Comparison of ENCODE assay signal across 8 cellular contexts in the genomic region with DNA sequence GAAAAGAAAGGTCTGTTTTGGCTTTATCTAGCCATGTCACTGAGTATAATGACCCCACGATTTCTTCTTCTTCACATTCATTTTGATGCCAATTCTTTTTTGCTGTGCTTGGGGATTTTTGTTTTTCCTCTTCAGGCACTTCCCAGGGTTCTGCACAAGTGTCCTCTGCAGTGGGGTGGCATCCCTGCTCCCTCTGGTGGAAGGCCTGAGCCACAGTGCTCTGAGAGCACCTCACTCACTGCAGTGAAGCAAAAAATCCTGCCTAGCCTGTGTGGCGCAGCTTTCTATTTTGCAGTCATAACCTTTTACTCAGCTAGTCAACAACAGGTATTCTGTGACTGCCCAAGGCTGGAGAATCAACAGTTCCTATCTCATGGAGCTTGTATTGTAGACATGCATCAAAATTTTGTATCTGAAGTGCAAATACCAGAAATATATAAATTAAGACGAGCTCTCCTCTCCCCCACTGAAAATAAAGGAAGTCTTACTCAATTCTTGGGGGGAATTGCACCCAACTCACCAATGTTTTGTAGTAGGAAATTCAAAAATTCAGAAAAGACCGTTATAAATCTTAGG.
DNase-seq lines count a peak whose midpoint lies in the region; ATAC-seq and TF ChIP-seq lines count a peak whose summit lies in the region.

No MANE protein-coding gene starts in this region.

- H3K36me3 ChIP-seq in left ventricle myocardium inferior (no peaks in the 10 kb centered on the region), psoas muscle (ENCODE audit: insufficient read depth in 1 of 2, low read depth in 1 of 2) (no peaks in the 10 kb centered on the region)

- H3K4me3 ChIP-seq in left ventricle myocardium inferior (no peak overlapping the region), psoas muscle (no peak overlapping the region)

- H3K4me1 ChIP-seq in left ventricle myocardium inferior = peaks cover 66% of the 10 kb centered on the region
- H3K4me1 ChIP-seq in psoas muscle = peaks cover 9% of the 10 kb centered on the region

- intact Hi-C loops in left ventricle myocardium inferior (cut with micrococcal nuclease) (no loop called here), psoas muscle (cut with DNase I) (loop anchor here (2.0 to 10.0 kb wide), 5 partner anchors 173 to 820 kb away; no protein-coding TSS in a partner anchor)

- peak; percentile 98 for TF ChIP-seq CTCF in VCaP (conservative IDR thresholded peaks at IDR 0.05)
- TF ChIP-seq CTCF in left ventricle myocardium inferior (IDR thresholded peaks at IDR 0.05; ENCODE audit: borderline replicate concordance) = peak; percentile 76
- peak; percentile 77 for TF ChIP-seq CTCF in psoas muscle (IDR thresholded peaks at IDR 0.05)

- no peaks in the 10 kb centered on the region for H3K27me3 ChIP-seq in left ventricle myocardium inferior (ENCODE audit: low read depth)
- H3K27me3 ChIP-seq in psoas muscle (ENCODE audit: insufficient read depth in 3 of 3, low read length in 2 of 3) = no peaks in the 10 kb centered on the region

- no peaks in the 10 kb centered on the region for H3K9me3 ChIP-seq in left ventricle myocardium inferior (replicated peaks)
- no peaks in the 10 kb centered on the region for H3K9me3 ChIP-seq in psoas muscle

- H3K27ac ChIP-seq in VCaP = no peak overlapping the region
- H3K27ac ChIP-seq in left ventricle myocardium inferior (replicated peaks) = peak overlapping the region; percentile 69
- H3K27ac ChIP-seq in psoas muscle = no peak overlapping the region

- WGBS in psoas muscle, 3 donors = 54 to 64% (median 57%) methylated on average over 4 of the region's 4 CpGs

- ATAC-seq in psoas muscle (peak; percentile 90 to 96 (median 96)), GM21515 (IDR thresholded peaks at IDR 0.05; ENCODE audit: unreplicated experiment) (no peak), GM19397 (IDR thresholded peaks at IDR 0.05; ENCODE audit: unreplicated experiment) (no peak)

- DNase-seq in NCI-H1436 (lab: John Stamatoyannopoulos, UW) = peak; percentile 36
- DNase-seq in NCI-H1436 treated with DMSO at 0.1 percent for 48 hours (lab: John Stamatoyannopoulos, UW) = no peak
- DNase-seq in NCI-H146 (lab: John Stamatoyannopoulos, UW) = peak; percentile 77
- peak; percentile 28 for DNase-seq in left ventricle myocardium inferior
- peak; percentile 59 to 77 for DNase-seq in psoas muscle

Comparison
In these comparisons a context has a peak if more than half of its experiments do, and no peak if none do; other contexts are left out.
1. ATAC-seq: peak in psoas muscle (4 of 4); none in GM21515 (single experiment) and GM19397 (single experiment).
2. Peak in every context shown above with its lines, with median percentiles within 50 percentile points of each other: CTCF ChIP-seq.